Comparison of ENCODE assay signal across 7 cellular contexts in the genomic region with DNA sequence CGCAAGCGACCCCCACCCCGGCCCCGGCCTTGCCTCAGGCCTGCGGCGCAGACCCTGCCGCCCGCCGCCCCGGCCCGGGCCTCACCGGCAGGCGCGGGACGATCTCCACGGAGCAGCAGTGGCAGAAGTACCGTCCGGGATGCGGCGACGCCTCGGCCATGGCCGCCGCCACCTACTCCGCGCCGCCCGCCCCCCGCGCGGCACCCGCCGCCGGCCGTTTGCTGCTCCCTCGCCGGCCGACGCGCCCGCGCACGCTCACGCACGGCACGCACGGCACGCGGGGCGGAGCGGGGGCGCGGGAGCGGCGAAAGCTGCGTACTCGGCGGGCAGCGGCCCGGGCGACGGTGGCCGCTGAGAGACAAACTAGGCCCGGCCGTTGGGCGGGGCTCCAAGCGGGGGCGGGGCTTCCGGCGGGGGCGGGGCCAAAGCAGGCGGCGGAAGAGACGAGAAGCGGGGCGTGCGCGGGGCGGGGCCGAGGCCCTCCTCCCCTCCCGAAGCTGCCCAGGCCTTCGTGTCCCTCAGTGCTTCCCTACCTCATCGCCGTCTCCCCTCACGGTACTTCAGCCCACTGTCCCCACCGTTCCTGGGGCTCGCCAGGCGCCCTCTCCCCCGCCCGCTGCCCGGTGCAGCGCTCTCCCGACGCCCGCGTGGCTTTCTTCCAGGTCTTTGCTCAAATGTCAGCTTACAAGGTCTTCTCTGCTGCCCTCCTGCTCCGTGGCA. TPM values are rescaled to one million over a fixed set of nuclear protein-coding genes. Genes with fewer than 3 reads are reported as not detected.
DNase-seq lines count a peak whose midpoint lies in the region; ATAC-seq and TF ChIP-seq lines count a peak whose summit lies in the region.

Gene RNF126 (minus strand): TSS at position 253 of the 720 bp plus-strand sequence. CDS start 93 bp downstream, at position 160.

- peak; percentile 48 for ATAC-seq in GM18517 (IDR thresholded peaks at IDR 0.05; ENCODE audit: unreplicated experiment)
- peak; percentile 36 for ATAC-seq in HG03095 (IDR thresholded peaks at IDR 0.05; ENCODE audit: unreplicated experiment)

- peak within 1 kb of the TSS; percentile 94 for H3K27ac ChIP-seq in VCaP
- H3K27ac ChIP-seq in skeletal muscle tissue (ENCODE audit: low read depth, low read length) = peak within 1 kb of the TSS; percentile 91

- H3K4me3 ChIP-seq in iPS-18c (ENCODE audit: insufficient read depth, low read depth, low read length) (peak within 1 kb of the TSS; percentile 84), skeletal muscle tissue (ENCODE audit: low read length in 3 of 3) (peak within 1 kb of the TSS; percentile 81 to 91 (median 88))

- H3K9me3 ChIP-seq in iPS-18c (ENCODE audit: control insufficient read depth, insufficient read depth, low read length) (no peaks in the 10 kb centered on the region), skeletal muscle tissue (ENCODE audit: control insufficient read depth in 3 of 3, low read length in 3 of 3) (no peaks in the 10 kb centered on the region)

- no peaks in the 10 kb centered on the region for H3K27me3 ChIP-seq in skeletal muscle tissue (ENCODE audit: control insufficient read depth in 3 of 3, insufficient read depth in 3 of 3, low read length in 3 of 3)

- H3K4me1 ChIP-seq in skeletal muscle tissue (ENCODE audit: control insufficient read depth in 3 of 3, insufficient read depth in 3 of 3, low read length in 3 of 3) = peaks cover 48 to 62% (median 55%) of the 10 kb centered on the region in 3 donors

- no peak for TF ChIP-seq CTCF in VCaP (conservative IDR thresholded peaks at IDR 0.05)

- in situ Hi-C loops in T47D (cut with HindIII; ENCODE audit: low pct_unique_long_range_greater_than_20kb, low sequenced_read_pairs) = no loop called here

- DNase-seq in NCI-H2171 treated with DMSO at 0.1 percent for 48 hours (lab: John Stamatoyannopoulos, UW) = peak; percentile 85
- peak; percentile 92 to 94 for DNase-seq in T47D (ENCODE audit: low read depth in 1 of 2, low spot score in 1 of 2)

- H3K36me3 ChIP-seq in skeletal muscle tissue (ENCODE audit: control insufficient read depth in 3 of 3, insufficient read depth in 3 of 3, low read length in 3 of 3) = peaks cover 0 to 2% (median 0%) of the 10 kb centered on the region in 3 donors

- peak within 1 kb of the TSS; percentile 87 to 93 (median 88) for H3K9ac ChIP-seq in skeletal muscle tissue (ENCODE audit: low read depth in 1 of 3, low read length in 3 of 3)

RNA-seq across cellular contexts. Expression of gene RNF126, which starts in this region (rescaled TPM):
- total RNA-seq in skeletal muscle tissue = 12.0 TPM

Comparison
In these comparisons a context has a peak if more than half of its experiments do, and no peak if none do; other contexts are left out.
1. Peak in every context shown above with its lines: DNase-seq, ATAC-seq, H3K4me3 ChIP-seq and H3K27ac ChIP-seq.